1 cellular context compared by ENCODE assay signal in the genomic region with DNA sequence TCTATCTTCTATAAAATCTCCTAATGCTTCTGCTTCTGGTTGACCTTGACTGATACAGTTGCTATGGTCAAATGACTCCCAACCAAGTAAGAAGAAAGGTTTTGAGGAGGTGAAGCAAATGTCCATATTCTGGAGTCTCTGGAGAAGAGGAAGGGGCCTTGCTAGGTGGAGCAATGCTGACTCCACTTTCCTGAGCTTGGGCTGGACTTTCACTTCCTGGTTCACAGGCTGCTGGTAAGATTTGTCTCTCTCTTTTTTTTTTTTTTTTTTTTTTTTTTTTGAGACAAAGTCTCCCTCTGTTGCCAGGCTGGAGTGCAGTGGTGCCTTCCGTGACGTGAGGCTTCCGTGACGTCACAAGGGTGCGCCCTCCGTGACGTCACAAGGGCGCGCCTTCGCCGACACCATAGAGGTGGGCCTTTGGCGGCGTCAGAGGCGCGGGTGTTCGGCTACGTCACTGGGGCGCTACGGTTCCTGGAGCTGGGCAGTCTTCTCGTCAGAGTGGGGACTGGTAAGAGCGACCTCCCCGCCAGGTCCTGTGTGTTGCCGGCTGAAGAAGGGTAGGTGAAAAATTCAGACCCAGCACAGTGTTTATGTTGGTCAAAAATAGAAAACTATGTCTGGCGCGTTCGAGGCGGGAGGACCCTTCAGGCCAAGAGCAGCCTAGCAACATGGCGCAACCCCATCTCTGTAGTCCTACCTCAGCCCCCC.
TF ChIP-seq lines count a peak whose summit lies in the region.

No MANE protein-coding gene starts in this region.

TF ChIP-seq in HEK293, 187 proteins besides CTCF, POLR2A, EP300 and RAD21 (continued from another document):
- TF ChIP-seq EGR2 (tag by site-specific recombination; IDR thresholded peaks at IDR 0.05; ENCODE audit: low read depth), result 0 out of 2 replicates have a peak, but pooled peaks have one; percentile 20
- TF ChIP-seq ZNF341 (tag by site-specific recombination; IDR thresholded peaks at IDR 0.05; ENCODE audit: low read depth), result peak; percentile 39; the same call in 1 of the 2 replicates
- 0 out of 2 replicates have a peak, but pooled peaks have one; percentile 18 for TF ChIP-seq ZNF366 (tag by site-specific recombination; conservative IDR thresholded peaks at IDR 0.05)
- TF ChIP-seq, protein P1, sequence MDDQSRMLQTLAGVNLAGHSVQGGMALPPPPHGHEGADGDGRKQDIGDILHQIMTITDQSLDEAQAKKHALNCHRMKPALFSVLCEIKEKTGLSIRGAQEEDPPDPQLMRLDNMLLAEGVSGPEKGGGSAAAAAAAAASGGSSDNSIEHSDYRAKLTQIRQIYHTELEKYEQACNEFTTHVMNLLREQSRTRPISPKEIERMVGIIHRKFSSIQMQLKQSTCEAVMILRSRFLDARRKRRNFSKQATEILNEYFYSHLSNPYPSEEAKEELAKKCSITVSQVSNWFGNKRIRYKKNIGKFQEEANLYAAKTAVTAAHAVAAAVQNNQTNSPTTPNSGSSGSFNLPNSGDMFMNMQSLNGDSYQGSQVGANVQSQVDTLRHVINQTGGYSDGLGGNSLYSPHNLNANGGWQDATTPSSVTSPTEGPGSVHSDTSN (CRISPR knock-in tag; IDR thresholded peaks at IDR 0.05), result 0 out of 2 replicates have a peak, but pooled peaks have one; percentile 34
- TF ChIP-seq ZBTB17 (tag by site-specific recombination; IDR thresholded peaks at IDR 0.05), result peak; percentile 55
- peak; percentile 44 for TF ChIP-seq SP2 (tag by site-specific recombination; IDR thresholded peaks at IDR 0.05)
- TF ChIP-seq ZFP37 (tag by site-specific recombination; IDR thresholded peaks at IDR 0.05), result 0 out of 2 replicates have a peak, but pooled peaks have one; percentile 22
- peak; percentile 54; the same call in 1 of the 2 replicates for TF ChIP-seq OSR2 (tag by site-specific recombination; IDR thresholded peaks at IDR 0.05)
- TF ChIP-seq ZNF660 (tag by site-specific recombination; IDR thresholded peaks at IDR 0.05), result peak; percentile 38; the same call in 1 of the 2 replicates
- TF ChIP-seq, protein P2, sequence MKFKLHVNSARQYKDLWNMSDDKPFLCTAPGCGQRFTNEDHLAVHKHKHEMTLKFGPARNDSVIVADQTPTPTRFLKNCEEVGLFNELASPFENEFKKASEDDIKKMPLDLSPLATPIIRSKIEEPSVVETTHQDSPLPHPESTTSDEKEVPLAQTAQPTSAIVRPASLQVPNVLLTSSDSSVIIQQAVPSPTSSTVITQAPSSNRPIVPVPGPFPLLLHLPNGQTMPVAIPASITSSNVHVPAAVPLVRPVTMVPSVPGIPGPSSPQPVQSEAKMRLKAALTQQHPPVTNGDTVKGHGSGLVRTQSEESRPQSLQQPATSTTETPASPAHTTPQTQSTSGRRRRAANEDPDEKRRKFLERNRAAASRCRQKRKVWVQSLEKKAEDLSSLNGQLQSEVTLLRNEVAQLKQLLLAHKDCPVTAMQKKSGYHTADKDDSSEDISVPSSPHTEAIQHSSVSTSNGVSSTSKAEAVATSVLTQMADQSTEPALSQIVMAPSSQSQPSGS (tag by site-specific recombination; IDR thresholded peaks at IDR 0.05; ENCODE audit: low read depth), result peak; percentile 98
- 0 out of 2 replicates have a peak, but pooled peaks have one; percentile 21 for TF ChIP-seq ZNF391 (tag by site-specific recombination; IDR thresholded peaks at IDR 0.05; ENCODE audit: borderline replicate concordance, low read depth)
- TF ChIP-seq ZNF335 (tag by site-specific recombination; conservative IDR thresholded peaks at IDR 0.05), result peak; percentile 84
- TF ChIP-seq, protein P3, sequence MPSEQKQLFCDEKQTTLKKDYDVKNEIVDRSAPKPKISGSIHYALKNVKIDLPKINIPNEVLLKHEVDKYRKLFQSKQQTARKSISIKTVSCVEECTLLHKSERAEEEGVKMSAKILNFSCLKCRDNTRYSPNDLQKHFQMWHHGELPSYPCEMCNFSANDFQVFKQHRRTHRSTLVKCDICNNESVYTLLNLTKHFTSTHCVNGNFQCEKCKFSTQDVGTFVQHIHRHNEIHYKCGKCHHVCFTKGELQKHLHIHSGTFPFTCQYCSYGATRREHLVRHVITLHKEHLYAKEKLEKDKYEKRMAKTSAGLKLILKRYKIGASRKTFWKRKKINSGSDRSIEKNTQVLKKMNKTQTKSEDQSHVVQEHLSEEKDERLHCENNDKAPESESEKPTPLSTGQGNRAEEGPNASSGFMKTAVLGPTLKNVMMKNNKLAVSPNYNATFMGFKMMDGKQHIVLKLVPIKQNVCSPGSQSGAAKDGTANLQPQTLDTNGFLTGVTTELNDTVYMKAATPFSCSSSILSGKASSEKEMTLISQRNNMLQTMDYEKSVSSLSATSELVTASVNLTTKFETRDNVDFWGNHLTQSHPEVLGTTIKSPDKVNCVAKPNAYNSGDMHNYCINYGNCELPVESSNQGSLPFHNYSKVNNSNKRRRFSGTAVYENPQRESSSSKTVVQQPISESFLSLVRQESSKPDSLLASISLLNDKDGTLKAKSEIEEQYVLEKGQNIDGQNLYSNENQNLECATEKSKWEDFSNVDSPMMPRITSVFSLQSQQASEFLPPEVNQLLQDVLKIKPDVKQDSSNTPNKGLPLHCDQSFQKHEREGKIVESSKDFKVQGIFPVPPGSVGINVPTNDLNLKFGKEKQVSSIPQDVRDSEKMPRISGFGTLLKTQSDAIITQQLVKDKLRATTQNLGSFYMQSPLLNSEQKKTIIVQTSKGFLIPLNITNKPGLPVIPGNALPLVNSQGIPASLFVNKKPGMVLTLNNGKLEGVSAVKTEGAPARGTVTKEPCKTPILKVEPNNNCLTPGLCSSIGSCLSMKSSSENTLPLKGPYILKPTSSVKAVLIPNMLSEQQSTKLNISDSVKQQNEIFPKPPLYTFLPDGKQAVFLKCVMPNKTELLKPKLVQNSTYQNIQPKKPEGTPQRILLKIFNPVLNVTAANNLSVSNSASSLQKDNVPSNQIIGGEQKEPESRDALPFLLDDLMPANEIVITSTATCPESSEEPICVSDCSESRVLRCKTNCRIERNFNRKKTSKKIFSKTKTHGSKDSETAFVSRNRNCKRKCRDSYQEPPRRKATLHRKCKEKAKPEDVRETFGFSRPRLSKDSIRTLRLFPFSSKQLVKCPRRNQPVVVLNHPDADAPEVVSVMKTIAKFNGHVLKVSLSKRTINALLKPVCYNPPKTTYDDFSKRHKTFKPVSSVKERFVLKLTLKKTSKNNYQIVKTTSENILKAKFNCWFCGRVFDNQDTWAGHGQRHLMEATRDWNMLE (tag by site-specific recombination; conservative IDR thresholded peaks at IDR 0.05; ENCODE audit: low read depth), result peak; percentile 87
- TF ChIP-seq ZNF76 (tag by site-specific recombination; IDR thresholded peaks at IDR 0.05; ENCODE audit: borderline replicate concordance, low read depth), result peak; percentile 46; the same call in 1 of the 2 replicates
- TF ChIP-seq ZNF324 (tag by site-specific recombination; IDR thresholded peaks at IDR 0.05), result peak; percentile 49; the same call in 1 of the 2 replicates
- TF ChIP-seq ZNF501 (tag by site-specific recombination; IDR thresholded peaks at IDR 0.05), result 0 out of 2 replicates have a peak, but pooled peaks have one; percentile 41
- TF ChIP-seq ZBTB8A (tag by site-specific recombination; IDR thresholded peaks at IDR 0.05), result peak; percentile 83
- peak; percentile 51 for TF ChIP-seq ZFHX2 (tag by site-specific recombination; conservative IDR thresholded peaks at IDR 0.05)
- TF ChIP-seq SP7 (tag by site-specific recombination; IDR thresholded peaks at IDR 0.05), result peak; percentile 54; the same call in 1 of the 2 replicates
- TF ChIP-seq, protein P4, sequence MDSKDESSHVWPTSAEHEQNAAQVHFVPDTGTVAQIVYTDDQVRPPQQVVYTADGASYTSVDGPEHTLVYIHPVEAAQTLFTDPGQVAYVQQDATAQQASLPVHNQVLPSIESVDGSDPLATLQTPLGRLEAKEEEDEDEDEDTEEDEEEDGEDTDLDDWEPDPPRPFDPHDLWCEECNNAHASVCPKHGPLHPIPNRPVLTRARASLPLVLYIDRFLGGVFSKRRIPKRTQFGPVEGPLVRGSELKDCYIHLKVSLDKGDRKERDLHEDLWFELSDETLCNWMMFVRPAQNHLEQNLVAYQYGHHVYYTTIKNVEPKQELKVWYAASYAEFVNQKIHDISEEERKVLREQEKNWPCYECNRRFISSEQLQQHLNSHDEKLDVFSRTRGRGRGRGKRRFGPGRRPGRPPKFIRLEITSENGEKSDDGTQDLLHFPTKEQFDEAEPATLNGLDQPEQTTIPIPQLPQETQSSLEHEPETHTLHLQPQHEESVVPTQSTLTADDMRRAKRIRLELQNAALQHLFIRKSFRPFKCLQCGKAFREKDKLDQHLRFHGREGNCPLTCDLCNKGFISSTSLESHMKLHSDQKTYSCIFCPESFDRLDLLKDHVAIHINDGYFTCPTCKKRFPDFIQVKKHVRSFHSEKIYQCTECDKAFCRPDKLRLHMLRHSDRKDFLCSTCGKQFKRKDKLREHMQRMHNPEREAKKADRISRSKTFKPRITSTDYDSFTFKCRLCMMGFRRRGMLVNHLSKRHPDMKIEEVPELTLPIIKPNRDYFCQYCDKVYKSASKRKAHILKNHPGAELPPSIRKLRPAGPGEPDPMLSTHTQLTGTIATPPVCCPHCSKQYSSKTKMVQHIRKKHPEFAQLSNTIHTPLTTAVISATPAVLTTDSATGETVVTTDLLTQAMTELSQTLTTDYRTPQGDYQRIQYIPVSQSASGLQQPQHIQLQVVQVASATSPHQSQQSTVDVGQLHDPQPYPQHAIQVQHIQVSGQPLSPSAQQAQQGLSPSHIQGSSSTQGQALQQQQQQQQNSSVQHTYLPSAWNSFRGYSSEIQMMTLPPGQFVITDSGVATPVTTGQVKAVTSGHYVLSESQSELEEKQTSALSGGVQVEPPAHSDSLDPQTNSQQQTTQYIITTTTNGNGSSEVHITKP (tag by site-specific recombination; IDR thresholded peaks at IDR 0.05), result peak; percentile 96
- TF ChIP-seq, protein P5, sequence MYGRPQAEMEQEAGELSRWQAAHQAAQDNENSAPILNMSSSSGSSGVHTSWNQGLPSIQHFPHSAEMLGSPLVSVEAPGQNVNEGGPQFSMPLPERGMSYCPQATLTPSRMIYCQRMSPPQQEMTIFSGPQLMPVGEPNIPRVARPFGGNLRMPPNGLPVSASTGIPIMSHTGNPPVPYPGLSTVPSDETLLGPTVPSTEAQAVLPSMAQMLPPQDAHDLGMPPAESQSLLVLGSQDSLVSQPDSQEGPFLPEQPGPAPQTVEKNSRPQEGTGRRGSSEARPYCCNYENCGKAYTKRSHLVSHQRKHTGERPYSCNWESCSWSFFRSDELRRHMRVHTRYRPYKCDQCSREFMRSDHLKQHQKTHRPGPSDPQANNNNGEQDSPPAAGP (tag by site-specific recombination; IDR thresholded peaks at IDR 0.05), result 0 out of 2 replicates have a peak, but pooled peaks have one; percentile 51
- 0 out of 2 replicates have a peak, but pooled peaks have one; percentile 16 for TF ChIP-seq ZEB2 (tag by site-specific recombination; IDR thresholded peaks at IDR 0.05)
- TF ChIP-seq KLF8 (tag by site-specific recombination; IDR thresholded peaks at IDR 0.05), result peak; percentile 55; the same call in 1 of the 2 replicates
- TF ChIP-seq ZNF2 (tag by site-specific recombination; IDR thresholded peaks at IDR 0.05), result 0 out of 2 replicates have a peak, but pooled peaks have one; percentile 39
TF ChIP-seq in HEK293: peak in this region for 33; not testable (repeated sequence) for 154.
